In genomic region chr7:23013715-23014649, GRCh38 we compare ENCODE assay signal across 1 cellular context.
TF ChIP-seq lines count a peak whose summit lies in the region.

TSS of gene HYCC1 (minus strand) at chr7:23014130. CDS start at chr7:22991111, 23,019 bp downstream.

TF ChIP-seq in HepG2, 621 proteins besides CTCF, POLR2A, EP300 and RAD21 (continued from another document and continues in another):
- TF ChIP-seq ASH2L (IDR thresholded peaks at IDR 0.05; ENCODE audit: insufficient read length, low read depth, low read length) (peak; percentile 73), GATA4 (IDR thresholded peaks at IDR 0.05; ENCODE audit: borderline replicate concordance, low read depth) (no peak), NFE2L2 (IDR thresholded peaks at IDR 0.05; ENCODE audit: low read length) (no peak), KIAA2018 (CRISPR knock-in tag; IDR thresholded peaks at IDR 0.05; ENCODE audit: borderline replicate concordance) (no peak), ZNF407 (CRISPR knock-in tag; IDR thresholded peaks at IDR 0.05; ENCODE audit: not compliant biosample characterization) (no peak), ZNF205 (CRISPR knock-in tag; IDR thresholded peaks at IDR 0.05) (no peak), RBM22 (optimal IDR thresholded peaks at IDR 0.05; ENCODE audit: low read length) (no peak), ZNF740 (CRISPR knock-in tag; IDR thresholded peaks at IDR 0.05) (no peak; the same call in 1 of the 2 replicates), MAF1 (CRISPR knock-in tag; IDR thresholded peaks at IDR 0.05; ENCODE audit: borderline replicate concordance) (no peak), TFDP1 (CRISPR knock-in tag; IDR thresholded peaks at IDR 0.05; ENCODE audit: borderline replicate concordance) (peak; percentile 21; the same call in 1 of the 2 replicates), NFYC (CRISPR knock-in tag; IDR thresholded peaks at IDR 0.05) (peak; percentile 99), HMGXB3 (CRISPR knock-in tag; IDR thresholded peaks at IDR 0.05; ENCODE audit: borderline replicate concordance) (no peak), ZNF260 (CRISPR knock-in tag; IDR thresholded peaks at IDR 0.05; ENCODE audit: borderline replicate concordance, low read depth) (no peak), RXRA (CRISPR knock-in tag; IDR thresholded peaks at IDR 0.05) (peak; percentile 29; the same call in 1 of the 2 replicates), NFRKB (IDR thresholded peaks at IDR 0.05) (no peak), ZIK1 (CRISPR knock-in tag; IDR thresholded peaks at IDR 0.05; ENCODE audit: borderline replicate concordance, low read depth) (peak; percentile 69; the same call in 1 of the 2 replicates), HDAC2 (CRISPR knock-in tag; IDR thresholded peaks at IDR 0.05) (no peak), ZMYM4 (CRISPR knock-in tag; IDR thresholded peaks at IDR 0.05) (peak; percentile 86), ZNF703 (CRISPR knock-in tag; IDR thresholded peaks at IDR 0.05; ENCODE audit: borderline replicate concordance) (no peak), TFAP4 (IDR thresholded peaks at IDR 0.05; ENCODE audit: borderline replicate concordance, low read depth) (no peak; the same call in 1 of the 2 replicates), ATF3 (CRISPR knock-in tag; IDR thresholded peaks at IDR 0.05) (no peak), ISL2 (CRISPR knock-in tag; IDR thresholded peaks at IDR 0.05) (peak; percentile 56), REL (CRISPR knock-in tag; conservative IDR thresholded peaks at IDR 0.05) (no peak), ZNF607 (CRISPR knock-in tag; IDR thresholded peaks at IDR 0.05; ENCODE audit: borderline replicate concordance) (no peak; the same call in 1 of the 2 replicates), PBX2 (CRISPR knock-in tag; IDR thresholded peaks at IDR 0.05) (peak; percentile 92), ZSCAN25 (CRISPR knock-in tag; IDR thresholded peaks at IDR 0.05) (peak; percentile 53; the same call in 1 of the 2 replicates), ZNF326 (CRISPR knock-in tag; IDR thresholded peaks at IDR 0.05; ENCODE audit: borderline replicate concordance) (no peak), ZZZ3 (CRISPR knock-in tag; IDR thresholded peaks at IDR 0.05; ENCODE audit: borderline replicate concordance) (no peak), DNMT3B (CRISPR knock-in tag; conservative IDR thresholded peaks at IDR 0.05) (no peak), BCL6 (CRISPR knock-in tag; IDR thresholded peaks at IDR 0.05) (0 out of 2 replicates have a peak, but pooled peaks have one; percentile 14), ZNF788 (CRISPR knock-in tag; IDR thresholded peaks at IDR 0.05; ENCODE audit: borderline replicate concordance) (no peak; the same call in 1 of the 2 replicates)
